18 cellular contexts compared by ENCODE assay signal in genomic region chrX:52896438-52896837, GRCh38. TPM values are rescaled to one million over a fixed set of nuclear protein-coding genes. Genes with fewer than 3 reads are reported as not detected.
A peak's percentile ranks its signal among the peaks of the same experiment; 100 is the strongest.
DNase-seq lines count a peak whose midpoint lies in the region; ATAC-seq and TF ChIP-seq lines count a peak whose summit lies in the region.
"Not testable (repeated sequence)": the region's sequence is repeated elsewhere in the genome, so short reads cannot be mapped to it uniquely, and the experiment has no call there.
"Had no signal": no experiment of that assay in that cellular context is flagged by ENCODE, and none has a peak within 500 bp of the region (broad histone marks: within the 10 kb centered on the region; RNA-seq: fewer than 3 reads in every experiment).

No MANE protein-coding gene starts in this region.

- H4K20me1 ChIP-seq in PC-9 (ENCODE audit: insufficient read depth), result not testable (repeated sequence)

- H3K36me3 Mint-ChIP-seq in MCF 10A (ENCODE audit: insufficient read depth, unreplicated experiment), result not testable (repeated sequence)

- TF ChIP-seq CTCF in A673 (conservative IDR thresholded peaks at IDR 0.05; ENCODE audit: low read depth, low read length); PC-9 (conservative IDR thresholded peaks at IDR 0.05); MCF 10A (IDR thresholded peaks at IDR 0.05; ENCODE audit: unreplicated experiment): not testable (repeated sequence)

- H3K27ac ChIP-seq in A673 (ENCODE audit: low read depth, low read length, poor library complexity, severe bottlenecking); PC-9: not testable (repeated sequence)

- POLR2A ChIA-PET in A673 (lab: Charles Lee; ENCODE audit: low non-redundant PET); PC-9 (lab: Charles Lee; ENCODE audit: unreplicated experiment); MCF 10A (lab: Yijun Ruan, JAX): not testable (repeated sequence)

- not testable (repeated sequence) for H3F3A ChIP-seq in PC-9 (ENCODE audit: insufficient read depth, low read depth)

- not testable (repeated sequence) for H3K9me2 ChIP-seq in PC-9 (ENCODE audit: insufficient read depth)

- not testable (repeated sequence) for H2AFZ ChIP-seq in PC-9

- not testable (repeated sequence) for H3K4me1 ChIP-seq in A673 (ENCODE audit: insufficient read depth, low read length, poor library complexity, severe bottlenecking); PC-9 (replicated peaks; ENCODE audit: insufficient read depth)

- H3K36me3 ChIP-seq in A673 (ENCODE audit: insufficient read depth, low read length, poor library complexity, severe bottlenecking); PC-9 (ENCODE audit: low read depth): not testable (repeated sequence)

- not testable (repeated sequence) for H3K9me3 ChIP-seq in A673 (ENCODE audit: low read depth, low read length, poor library complexity, severe bottlenecking); PC-9 (ENCODE audit: insufficient read depth, low read depth)

- DNase-seq in A673 (ENCODE audit: low spot score); PC-9; MCF 10A (ENCODE audit: unreplicated experiment): not testable (repeated sequence)

- BruUV-seq in A673 (replicated peaks; lab: Mats Ljungman, UMichigan) (TSS peak; percentile 92), PC-9 (replicated peaks; lab: Mats Ljungman, UMichigan) (TSS peak; percentile 72), MCF 10A (replicated peaks; lab: Mats Ljungman, UMichigan) (TSS peak; percentile 84)

- not testable (repeated sequence) for H3K4me3 Mint-ChIP-seq in MCF 10A (ENCODE audit: unreplicated experiment)

- H3K9me3 Mint-ChIP-seq in MCF 10A (ENCODE audit: unreplicated experiment), result not testable (repeated sequence)

- intact Hi-C loops in A673 (cut with micrococcal nuclease; ENCODE audit: unreplicated experiment); PC-9 (cut with micrococcal nuclease; ENCODE audit: unreplicated experiment); MCF 10A (cut with micrococcal nuclease): not testable (repeated sequence)

- not testable (repeated sequence) for H3K4me3 ChIP-seq in A673 (ENCODE audit: low read depth, low read length, poor library complexity, severe bottlenecking); PC-9

- H3K27me3 ChIP-seq in A673 (replicated peaks; ENCODE audit: insufficient read depth, low read depth, low read length, poor library complexity); PC-9 (ENCODE audit: insufficient read depth, low read depth): not testable (repeated sequence)

- CTCF ChIA-PET in A673 (lab: Charles Lee); PC-9 (lab: Charles Lee); MCF 10A (lab: Yijun Ruan, JAX): not testable (repeated sequence)

- ATAC-seq in GM18861 (IDR thresholded peaks at IDR 0.05; ENCODE audit: unreplicated experiment), result peak; percentile 6
- peak; percentile 34 for ATAC-seq in GM19438 (IDR thresholded peaks at IDR 0.05; ENCODE audit: low read depth, unreplicated experiment)
- peak; percentile 28 for ATAC-seq in GM21723 (IDR thresholded peaks at IDR 0.05; ENCODE audit: unreplicated experiment)
- peak; percentile 33 for ATAC-seq in HG02884 (IDR thresholded peaks at IDR 0.05; ENCODE audit: unreplicated experiment)
- ATAC-seq in HG03175 (IDR thresholded peaks at IDR 0.05; ENCODE audit: unreplicated experiment), result peak; percentile 27

- H3K79me2 ChIP-seq in PC-9 (ENCODE audit: low read depth), result not testable (repeated sequence)

- H3K4me1 Mint-ChIP-seq in MCF 10A (ENCODE audit: insufficient read depth, unreplicated experiment), result not testable (repeated sequence)

- not testable (repeated sequence) for H3K27me3 Mint-ChIP-seq in MCF 10A (ENCODE audit: insufficient read depth, unreplicated experiment)

- H3K4me2 ChIP-seq in PC-9, result not testable (repeated sequence)

- H3K27ac Mint-ChIP-seq in MCF 10A (ENCODE audit: low read depth, unreplicated experiment), result not testable (repeated sequence)

RNA-seq across cellular contexts. Expression of gene FAM156B, which starts 0.7 kb away (rescaled TPM):
- total RNA-seq in A673 (2021) (18.3 and 21.8 TPM in 2 replicates), PC-9 (2021) (20.0 and 24.1 TPM in 2 replicates), MCF 10A (2022) (13.3 and 16.5 TPM in 2 replicates)

RNA-seq across cellular contexts. Expression of gene XAGE3, which starts 28.6 kb away (rescaled TPM):
- total RNA-seq in A673 (2021), result not detected in 2 replicates
- total RNA-seq in PC-9 (2021), result not detected in 2 replicates
- total RNA-seq in MCF 10A (2022), result not detected in 2 replicates
- total RNA-seq: activated naive CD4-positive, alpha-beta T cell treated with anti-CD3 and anti-CD28 coated beads for 36 hours; ascending aorta; Daoy; gastrocnemius medialis; lower lobe of right lung; occipital lobe; Peyer's patch; renal cortical epithelial cell; SJSA1; urinary bladder had no signal
